9 cellular contexts compared by ENCODE assay signal in the genomic region with DNA sequence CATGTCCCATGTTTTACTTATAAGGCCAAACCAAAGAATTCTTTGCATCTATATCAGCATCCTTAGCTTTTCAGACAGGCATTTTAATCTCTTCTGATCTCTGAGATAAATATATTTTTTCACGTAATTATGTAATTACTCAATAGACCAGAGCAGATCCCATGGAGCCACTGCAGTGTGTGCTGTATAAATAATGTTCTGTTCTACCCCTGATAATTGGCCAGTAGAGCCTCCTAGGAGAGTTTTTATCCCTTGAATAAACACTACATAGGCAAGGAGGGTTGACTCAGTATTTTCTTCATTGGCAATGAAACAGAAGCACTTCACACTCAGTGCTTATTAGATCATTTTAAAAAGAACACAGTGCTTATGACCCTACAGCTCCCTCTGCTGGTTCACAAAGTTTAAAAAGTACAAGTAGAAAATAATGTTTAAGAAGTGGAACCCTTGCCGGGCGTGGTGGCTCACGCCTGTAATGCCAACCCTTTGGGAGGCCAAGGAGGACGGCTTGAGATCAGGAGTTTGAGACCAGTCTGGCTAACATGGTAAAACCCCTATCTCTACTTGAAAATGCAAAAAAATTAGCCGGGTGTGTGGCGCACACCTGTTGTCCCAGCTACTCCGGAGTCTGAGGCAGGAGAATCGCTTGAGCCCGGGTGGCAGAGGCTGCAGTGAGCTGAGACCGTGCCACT.
DNase-seq lines count a peak whose midpoint lies in the region; ATAC-seq and TF ChIP-seq lines count a peak whose summit lies in the region.
"Had no signal": no experiment of that assay in that cellular context is flagged by ENCODE, and none has a peak within 500 bp of the region (broad histone marks: within the 10 kb centered on the region; RNA-seq: fewer than 3 reads in every experiment).

No MANE protein-coding gene starts in this region.

- H3K4me3 Mint-ChIP-seq in CD14-positive monocyte (no peak overlapping the region), activated B cell treated with CpG ODN at 0.5 μM for 24 hours (no peak overlapping the region)

- peak; percentile 54 for ATAC-seq in GM18519 (IDR thresholded peaks at IDR 0.05; ENCODE audit: low FRiP score, unreplicated experiment)
- peak; percentile 75 for ATAC-seq in HG03432 (IDR thresholded peaks at IDR 0.05; ENCODE audit: unreplicated experiment)
- ATAC-seq in activated B cell treated with CpG ODN at 0.5 μM for 24 hours (ENCODE audit: low read depth), result peak; percentile 25
- no peak for ATAC-seq in GM21360 (IDR thresholded peaks at IDR 0.05; ENCODE audit: unreplicated experiment)

- no peaks in the 10 kb centered on the region for H3K9me3 Mint-ChIP-seq in CD14-positive monocyte
- no peaks in the 10 kb centered on the region for H3K9me3 Mint-ChIP-seq in activated B cell treated with CpG ODN at 0.5 μM for 24 hours

- 43 to 65% methylated on average over 11 of the region's 11 CpGs for WGBS in sigmoid colon, 2 donors

- H3K27me3 ChIP-seq in left ventricle myocardium inferior (ENCODE audit: low read depth), result no peaks in the 10 kb centered on the region
- no peaks in the 10 kb centered on the region for H3K27me3 ChIP-seq in sigmoid colon
- H3K27me3 ChIP-seq: neutrophil had no signal

- no peak for TF ChIP-seq POLR2A in sigmoid colon (IDR thresholded peaks at IDR 0.05)

- peaks cover 8% of the 10 kb centered on the region for H3K4me1 ChIP-seq in left ventricle myocardium inferior
- peaks cover 0 to 5% (median 2%) of the 10 kb centered on the region in 4 donors for H3K4me1 ChIP-seq in sigmoid colon

- no peak for TF ChIP-seq EP300 in sigmoid colon (IDR thresholded peaks at IDR 0.05)

- intact Hi-C loops in CD14-positive monocyte (cut with micrococcal nuclease), result loop anchor here (5.0 to 10.0 kb wide), 2 partner anchors 333 to 335 kb away; no protein-coding TSS in a partner anchor
- intact Hi-C loops in activated B cell treated with CpG ODN at 0.5 μM for 24 hours (cut with micrococcal nuclease), result loop anchor here (1.0 to 5.0 kb wide), 7 partner anchors 107 to 1953 kb away; a partner anchor contains a TSS
- intact Hi-C loops in left ventricle myocardium inferior (cut with micrococcal nuclease), result loop anchor here (5.0 to 10.0 kb wide), 2 partner anchors 103 to 335 kb away; no protein-coding TSS in a partner anchor
- intact Hi-C loops in sigmoid colon (cut with DNase I), result loop anchor here (2.0 to 10.0 kb wide), 2 partner anchors 183 to 335 kb away; a partner anchor contains a TSS

- CTCF ChIA-PET in activated B cell treated with CpG ODN at 0.5 μM for 24 hours (lab: Charles Lee), result interaction anchor here (0.7 to 3.1 kb wide), 13 partner anchors 10 to 549 kb away, joined by 3 to 29 read pairs (median 5); no protein-coding TSS in a partner anchor

- TF ChIP-seq CTCF in CD14-positive monocyte (IDR thresholded peaks at IDR 0.05) (peak; percentile 71), activated B cell treated with CpG ODN at 0.5 μM for 24 hours (IDR thresholded peaks at IDR 0.05) (no peak), left ventricle myocardium inferior (IDR thresholded peaks at IDR 0.05; ENCODE audit: borderline replicate concordance) (peak; percentile 77), sigmoid colon (IDR thresholded peaks at IDR 0.05) (peak; percentile 13 to 62 (median 40))

- H3K27ac ChIP-seq in left ventricle myocardium inferior (replicated peaks), result peak overlapping the region; percentile 24
- H3K27ac ChIP-seq in sigmoid colon, result no peak overlapping the region
- H3K27ac ChIP-seq: neutrophil had no signal

- no peaks in the 10 kb centered on the region for H3K36me3 ChIP-seq in left ventricle myocardium inferior
- H3K36me3 ChIP-seq in sigmoid colon, result no peaks in the 10 kb centered on the region
- H3K36me3 ChIP-seq: neutrophil had no signal

- no peaks in the 10 kb centered on the region for H3K9me3 ChIP-seq in left ventricle myocardium inferior (replicated peaks)
- no peaks in the 10 kb centered on the region for H3K9me3 ChIP-seq in sigmoid colon
- H3K9me3 ChIP-seq: neutrophil had no signal

- H3K36me3 Mint-ChIP-seq in CD14-positive monocyte (no peaks in the 10 kb centered on the region), activated B cell treated with CpG ODN at 0.5 μM for 24 hours (ENCODE audit: low read depth) (no peaks in the 10 kb centered on the region)

- POLR2A ChIA-PET in activated B cell treated with CpG ODN at 0.5 μM for 24 hours (lab: Charles Lee), result no interaction called here

- peaks cover 5% of the 10 kb centered on the region for H3K4me1 Mint-ChIP-seq in CD14-positive monocyte
- no peaks in the 10 kb centered on the region for H3K4me1 Mint-ChIP-seq in activated B cell treated with CpG ODN at 0.5 μM for 24 hours

- DNase-seq in CD14-positive monocyte (ENCODE audit: low spot score), result no peak
- peak; percentile 80 for DNase-seq in NCI-H2227 (lab: John Stamatoyannopoulos, UW; ENCODE audit: unreplicated experiment)
- no peak for DNase-seq in activated B cell treated with CpG ODN at 0.5 μM for 24 hours
- peak; percentile 17 for DNase-seq in left ventricle myocardium inferior
- DNase-seq in sigmoid colon, result no peak

- H3K4me3 ChIP-seq in left ventricle myocardium inferior (no peak overlapping the region), sigmoid colon (no peak overlapping the region)

- H3K27ac Mint-ChIP-seq in CD14-positive monocyte (no peak overlapping the region), activated B cell treated with CpG ODN at 0.5 μM for 24 hours (no peak overlapping the region)

- no peaks in the 10 kb centered on the region for H3K27me3 Mint-ChIP-seq in CD14-positive monocyte (ENCODE audit: low read depth in 3 of 3)
- peaks cover 3% of the 10 kb centered on the region for H3K27me3 Mint-ChIP-seq in activated B cell treated with CpG ODN at 0.5 μM for 24 hours

Comparison
In these comparisons a context has a peak if more than half of its experiments do, and no peak if none do; other contexts are left out.
1. DNase-seq: peak in NCI-H2227 (single experiment) and left ventricle myocardium inferior (single experiment); none in CD14-positive monocyte (single experiment), activated B cell treated with CpG ODN at 0.5 μM for 24 hours (single experiment) and sigmoid colon (single experiment).